ENCODE assay signal across 8 cellular contexts in the genomic region with DNA sequence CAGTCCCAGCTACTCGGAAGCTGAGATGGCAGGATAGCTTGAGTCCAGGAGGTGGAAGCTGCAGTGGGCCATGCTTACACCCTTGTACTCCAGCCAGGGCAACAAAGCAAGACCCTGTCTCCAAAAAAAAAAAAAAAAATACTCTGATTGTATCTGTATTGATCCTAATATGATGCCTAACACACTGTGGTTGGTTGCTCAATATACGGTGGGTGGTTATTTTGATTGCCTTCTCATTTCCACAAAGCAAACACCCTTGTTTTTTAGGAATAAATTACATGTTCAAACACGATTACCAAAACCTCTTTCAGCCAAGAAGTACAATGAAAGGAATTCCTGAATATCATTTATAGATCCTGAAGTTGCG. TPM values are rescaled to one million over a fixed set of nuclear protein-coding genes. Genes with fewer than 3 reads are reported as not detected.
DNase-seq lines count a peak whose midpoint lies in the region; ATAC-seq and TF ChIP-seq lines count a peak whose summit lies in the region.

No MANE protein-coding gene starts in this region.

- peak overlapping the region; percentile 77 to 97 (median 94) for H3K4me3 ChIP-seq in BLaER1 treated with 17β-estradiol and CSF1 and Interleukin-3, amounts not matched to agents 10 nM and 100 nM
- H3K4me3 ChIP-seq in MG63 (peak overlapping the region; percentile 65), duodenal mucosa (ENCODE audit: low read depth in 1 of 2, low read length in 2 of 2) (peak overlapping the region; percentile 80 to 83), neuron (ENCODE audit: low read length) (peak overlapping the region; percentile 60)

- peak overlapping the region in 10 of 11 experiments; percentile 88 to 96 (median 92); a peak in 19 of 22 replicates for H3K27ac ChIP-seq in BLaER1 treated with 17β-estradiol and CSF1 and Interleukin-3, amounts not matched to agents 10 nM and 100 nM
- H3K27ac ChIP-seq in duodenal mucosa (ENCODE audit: low read depth, low read length): no peak overlapping the region
- H3K27ac ChIP-seq in H9 (ENCODE audit: insufficient read length, low read depth, low read length): no peak overlapping the region

- peaks cover 33 to 36% of the 10 kb centered on the region in 2 experiments for H3K4me1 Mint-ChIP-seq in H9

- H3K9me3 ChIP-seq in BLaER1 treated with 17β-estradiol and CSF1 and Interleukin-3, amounts not matched to agents 10 nM and 100 nM (replicated peaks in 1 of 11): no peaks in the 10 kb centered on the region
- no peaks in the 10 kb centered on the region for H3K9me3 ChIP-seq in MG63
- no peaks in the 10 kb centered on the region for H3K9me3 ChIP-seq in duodenal mucosa (ENCODE audit: control insufficient read depth in 1 of 2, low read length in 2 of 2)
- H3K9me3 ChIP-seq in neuron (ENCODE audit: low read length): no peaks in the 10 kb centered on the region
- no peaks in the 10 kb centered on the region for H3K9me3 ChIP-seq in H9 (ENCODE audit: control insufficient read depth, low read depth, low read length)

- H3K27me3 Mint-ChIP-seq in H9 (ENCODE audit: low read depth): peaks cover 46% of the 10 kb centered on the region

- H3K9ac ChIP-seq in BLaER1 treated with 17β-estradiol and CSF1 and Interleukin-3, amounts not matched to agents 10 nM and 100 nM: peak overlapping the region; percentile 89 to 96 (median 95)
- H3K9ac ChIP-seq in duodenal mucosa (ENCODE audit: low read depth in 1 of 2, low read length in 2 of 2) (peak overlapping the region; percentile 2 to 28), H9 (ENCODE audit: extremely low read depth, insufficient read length, low read length) (no peak overlapping the region)

- no CpG with 5 or more reads among the region's 4 CpGs for WGBS in H9 (ENCODE audit: extremely low coverage, insufficient read length, low lambda C conversion rate)

- peaks cover 16% of the 10 kb centered on the region for H3K23me2 ChIP-seq in H9 (ENCODE audit: insufficient read length, low read depth, low read length, poor library complexity, severe bottlenecking)

- no peaks in the 10 kb centered on the region for H3K27me3 ChIP-seq in BLaER1 treated with 17β-estradiol and CSF1 and Interleukin-3, amounts not matched to agents 10 nM and 100 nM
- no peaks in the 10 kb centered on the region for H3K27me3 ChIP-seq in MG63
- no peaks in the 10 kb centered on the region for H3K27me3 ChIP-seq in duodenal mucosa (ENCODE audit: control insufficient read depth in 1 of 2, insufficient read depth in 2 of 2, low read length in 2 of 2)
- no peaks in the 10 kb centered on the region for H3K27me3 ChIP-seq in neuron (ENCODE audit: insufficient read depth, low read length)
- peaks cover 28% of the 10 kb centered on the region for H3K27me3 ChIP-seq in H9 (ENCODE audit: insufficient read depth, low read length)

- no peak overlapping the region for H4K8ac ChIP-seq in H9 (replicated peaks; ENCODE audit: insufficient read length, low read depth, low read length)

- no peaks in the 10 kb centered on the region for H3K79me2 ChIP-seq in H9 (ENCODE audit: insufficient read depth, low read length)

- H2AFZ ChIP-seq in neuron (ENCODE audit: low read depth, low read length) (no peak overlapping the region), H9 (ENCODE audit: low read length) (no peak overlapping the region)

- peaks cover 0 to 56% (median 19%) of the 10 kb centered on the region in 11 experiments; a peak in 14 of 22 replicates for H3K36me3 ChIP-seq in BLaER1 treated with 17β-estradiol and CSF1 and Interleukin-3, amounts not matched to agents 10 nM and 100 nM
- peaks cover 25% of the 10 kb centered on the region for H3K36me3 ChIP-seq in MG63
- no peaks in the 10 kb centered on the region for H3K36me3 ChIP-seq in duodenal mucosa (ENCODE audit: control insufficient read depth in 1 of 2, insufficient read depth in 2 of 2, low read length in 2 of 2)
- H3K36me3 ChIP-seq in neuron (ENCODE audit: insufficient read depth, low read length): no peaks in the 10 kb centered on the region

- no peak overlapping the region for H2BK5ac ChIP-seq in H9 (ENCODE audit: insufficient read length, low read length)

- no peak overlapping the region for H3K56ac ChIP-seq in H9 (ENCODE audit: insufficient read length, low read depth, low read length)

- peak overlapping the region; percentile 86 to 96 (median 92) for H3K4me2 ChIP-seq in BLaER1 treated with 17β-estradiol and CSF1 and Interleukin-3, amounts not matched to agents 10 nM and 100 nM
- H3K4me2 ChIP-seq in H9 (ENCODE audit: insufficient read depth, insufficient read length, low read length): no peak overlapping the region

- no peak overlapping the region for H3K23ac ChIP-seq in H9 (ENCODE audit: insufficient read length, low read depth, low read length)

- H3K4me1 ChIP-seq in BLaER1 treated with 17β-estradiol and CSF1 and Interleukin-3, amounts not matched to agents 10 nM and 100 nM: peaks cover 48 to 67% (median 61%) of the 10 kb centered on the region in 10 experiments
- peaks cover 28 to 34% of the 10 kb centered on the region in 2 donors for H3K4me1 ChIP-seq in duodenal mucosa (ENCODE audit: control insufficient read depth in 1 of 2, insufficient read depth in 2 of 2, low read length in 2 of 2)
- H3K4me1 ChIP-seq in neuron (ENCODE audit: insufficient read depth, low read length): peaks cover 32% of the 10 kb centered on the region
- no peaks in the 10 kb centered on the region for H3K4me1 ChIP-seq in H9 (ENCODE audit: insufficient read depth, low read length)

- no peak overlapping the region for H4K5ac ChIP-seq in H9 (ENCODE audit: insufficient read length, low read depth, low read length)

- DNase-seq in MG63 (no peak), H9 (no peak)

- H3K9me3 Mint-ChIP-seq in H9: no peaks in the 10 kb centered on the region

- H2BK12ac ChIP-seq in H9 (ENCODE audit: insufficient read length, low read depth, low read length): no peak overlapping the region

- H2BK20ac ChIP-seq in H9 (ENCODE audit: low read depth, low read length, poor library complexity, severe bottlenecking): no peak overlapping the region

- peaks cover 51 to 81% (median 68%) of the 10 kb centered on the region in 11 experiments for H4K20me1 ChIP-seq in BLaER1 treated with 17β-estradiol and CSF1 and Interleukin-3, amounts not matched to agents 10 nM and 100 nM
- no peaks in the 10 kb centered on the region for H4K20me1 ChIP-seq in H9 (ENCODE audit: control insufficient read depth, insufficient read depth, insufficient read length)

- H3K4me3 Mint-ChIP-seq in H9: no peak overlapping the region

- H2BK15ac ChIP-seq in H9 (ENCODE audit: low read depth, low read length): no peak overlapping the region

- no peaks in the 10 kb centered on the region for H3K79me1 ChIP-seq in H9 (ENCODE audit: insufficient read depth, low read depth, low read length, poor library complexity, severe bottlenecking)

- no peak overlapping the region for H2BK120ac ChIP-seq in H9 (ENCODE audit: low read depth, low read length, poor library complexity, severe bottlenecking)

- H4K91ac ChIP-seq in H9 (ENCODE audit: insufficient read length, low read depth, low read length): no peak overlapping the region

- no peak overlapping the region for H3K18ac ChIP-seq in H9 (ENCODE audit: insufficient read length, low read depth, low read length)

- TF ChIP-seq CTCF in H9 (conservative IDR thresholded peaks at IDR 0.05): no peak

- H3K4ac ChIP-seq in H9 (ENCODE audit: low read depth, low read length): no peak overlapping the region

- no peak overlapping the region for H3K27ac Mint-ChIP-seq in H9

- H3K14ac ChIP-seq in H9 (ENCODE audit: insufficient read depth, low read length): no peak overlapping the region

- H3T11ph ChIP-seq in H9 (ENCODE audit: low read length): no peak overlapping the region

- ATAC-seq in HG03039 (IDR thresholded peaks at IDR 0.05; ENCODE audit: unreplicated experiment) (no peak), HG03025 (IDR thresholded peaks at IDR 0.05; ENCODE audit: low FRiP score, unreplicated experiment) (no peak), GM19328 (IDR thresholded peaks at IDR 0.05; ENCODE audit: unreplicated experiment) (no peak)

- H2AK5ac ChIP-seq in H9 (ENCODE audit: insufficient read length, low read length): no peak overlapping the region

- no peaks in the 10 kb centered on the region for H3K36me3 Mint-ChIP-seq in H9 (ENCODE audit: insufficient read depth in 1 of 3, low read depth in 3 of 3)

RNA-seq across cellular contexts. Expression of a gene that starts 3.4 kb away (rescaled TPM):
- 32.7 and 37.4 TPM in 2 replicates for total RNA-seq in MG63 (2014; rRNA removed; shearing (Covaris generic); ENCODE audit: low replicate concordance)
- total RNA-seq in H9 (2021): 8.0 and 8.4 TPM in 2 replicates

Comparison
In these comparisons a context has a peak if more than half of its experiments do, and no peak if none do; other contexts are left out.
1. H3K27ac ChIP-seq: peak in BLaER1 treated with 17β-estradiol and CSF1 and Interleukin-3, amounts not matched to agents 10 nM and 100 nM (10 of 11); none in duodenal mucosa (single experiment) and H9 (single experiment).
2. Peak in every context shown above with its lines, with median percentiles within 50 percentile points of each other: H3K4me3 ChIP-seq.